ENCODE assay signal across 8 cellular contexts in genomic region chr7:3043544-3044395, GRCh38. TPM values are rescaled to one million over a fixed set of nuclear protein-coding genes. Genes with fewer than 3 reads are reported as not detected.
DNase-seq lines count a peak whose midpoint lies in the region; ATAC-seq, FAIRE-seq and TF ChIP-seq lines count a peak whose summit lies in the region.

TSS of gene CARD11 (minus strand) at chr7:3043867. CDS start at chr7:2958506, 85,361 bp downstream.

- peak within 1 kb of the TSS; percentile 46 for H3K4me3 ChIP-seq in NT2/D1 (ENCODE audit: insufficient read length, low read depth)

- no peak for FAIRE-seq in RCC 7860 (lab: Jason Lieb, UNC)

- peak within 1 kb of the TSS; percentile 16 for H3K27ac Mint-ChIP-seq in mesothelial cell of epicardium

- H3K36me3 ChIP-seq in NT2/D1 (ENCODE audit: insufficient read depth, insufficient read length, low read length): no peaks in the 10 kb centered on the region

- no peak for DNase-seq in NT2/D1 (ENCODE audit: low read depth, low spot score)
- peak; percentile 56 for DNase-seq in activated naive CD4-positive, alpha-beta T cell treated with anti-CD3 and anti-CD28 coated beads, Interleukin-2, amount 50 U/mL, for 16 hours
- no peak for DNase-seq in mesothelial cell of epicardium (ENCODE audit: low spot score in 2 of 2, unreplicated experiment in 2 of 2)
- DNase-seq in SHP77 treated with DMSO at 0.1 percent for 48 hours (lab: John Stamatoyannopoulos, UW): no peak
- DNase-seq in DMS 273 (lab: John Stamatoyannopoulos, UW; ENCODE audit: unreplicated experiment): no peak
- no peak for DNase-seq in RCC 7860 (ENCODE audit: low spot score)
- DNase-seq in NCI-H748 (lab: John Stamatoyannopoulos, UW; ENCODE audit: unreplicated experiment): no peak

- H3K36me3 Mint-ChIP-seq in mesothelial cell of epicardium: peaks cover 4% of the 10 kb centered on the region

- TF ChIP-seq CTCF in mesothelial cell of epicardium (IDR thresholded peaks at IDR 0.05; ENCODE audit: unreplicated experiment): no peak

- H3K4me3 Mint-ChIP-seq in mesothelial cell of epicardium: peak within 1 kb of the TSS; percentile 67

- no peaks in the 10 kb centered on the region for H3K27me3 Mint-ChIP-seq in mesothelial cell of epicardium (ENCODE audit: low read depth)

- ATAC-seq in GM19395 (IDR thresholded peaks at IDR 0.05; ENCODE audit: unreplicated experiment): peak; percentile 38

- H3K4me1 ChIP-seq in NT2/D1 (ENCODE audit: insufficient read depth, insufficient read length): peaks cover 3% of the 10 kb centered on the region

- H3K9me3 Mint-ChIP-seq in mesothelial cell of epicardium: peaks cover 4% of the 10 kb centered on the region

- peaks cover 4% of the 10 kb centered on the region for H3K4me1 Mint-ChIP-seq in mesothelial cell of epicardium

- no peaks in the 10 kb centered on the region for H3K27me3 ChIP-seq in NT2/D1 (ENCODE audit: insufficient read depth, insufficient read length)

- H3K9me3 ChIP-seq in NT2/D1 (ENCODE audit: insufficient read depth, low read length): no peaks in the 10 kb centered on the region

- peak within 1 kb of the TSS; percentile 67 for H3K9ac ChIP-seq in NT2/D1 (ENCODE audit: insufficient read length, low read depth)

RNA-seq across cellular contexts. Expression of gene CARD11, which starts in this region (rescaled TPM):
- total RNA-seq in mesothelial cell of epicardium: 8.3 to 9.8 TPM (median 9.3 TPM) in 3 replicates
